In the genomic region with DNA sequence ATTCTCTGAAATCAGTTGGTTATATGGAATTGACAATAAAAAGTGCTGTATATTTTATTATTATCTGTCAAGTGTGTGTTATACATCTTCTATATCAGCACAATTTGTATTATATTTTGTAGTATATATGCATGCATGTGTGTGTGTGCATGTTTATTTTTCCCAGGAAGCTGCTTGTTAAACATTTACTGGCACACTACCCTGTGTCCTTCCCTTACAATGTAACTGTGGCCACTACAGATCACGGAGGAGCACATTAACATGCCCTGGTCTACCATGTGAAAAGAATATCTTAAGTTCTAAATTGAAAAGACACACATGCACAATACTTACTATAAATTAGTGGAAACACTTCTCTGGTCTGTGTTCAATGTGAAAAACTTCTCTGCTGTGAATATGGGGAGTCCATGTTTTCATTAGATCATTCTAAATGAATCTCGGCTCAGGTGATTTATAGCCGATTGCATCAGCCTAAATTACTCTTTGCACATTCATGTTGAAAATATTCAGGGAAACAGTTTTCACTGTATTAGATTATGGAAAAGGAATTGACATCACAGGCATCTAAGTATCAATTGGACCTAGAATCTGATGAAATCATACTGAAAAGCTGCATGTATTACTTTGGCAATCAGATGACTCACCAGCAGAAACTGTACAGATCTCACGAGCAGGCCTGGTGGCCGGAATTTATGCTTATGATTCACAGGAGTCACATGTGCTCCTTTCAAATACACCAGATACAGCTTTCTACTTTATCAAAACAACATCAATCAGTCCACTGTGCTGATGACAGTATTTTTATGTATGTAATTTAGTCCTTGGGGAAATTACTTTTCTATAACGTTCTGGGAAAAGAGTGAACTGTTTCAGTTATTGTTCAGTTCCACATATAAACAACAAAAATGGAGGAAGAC, we compare ENCODE assay signal across 8 cellular contexts. TPM values are rescaled to one million over a fixed set of nuclear protein-coding genes. Genes with fewer than 3 reads are reported as not detected.
DNase-seq lines count a peak whose midpoint lies in the region; ATAC-seq and TF ChIP-seq lines count a peak whose summit lies in the region.

No MANE protein-coding gene starts in this region.

- DNase-seq in NCI-H1694 treated with DMSO at 0.1 percent for 48 hours (lab: John Stamatoyannopoulos, UW) (peak; percentile 85), ascending aorta (ENCODE audit: low spot score in 2 of 2) (peak; percentile 39 to 88), hepatocyte (ENCODE audit: low spot score) (peak; percentile 89), smooth muscle cell of the brain vasculature (ENCODE audit: low read depth, low spot score) (peak; percentile 79), GM19240 (ENCODE audit: insufficient read length, low spot score) (no peak)
- DNase-seq in stimulated activated naive CD8-positive, alpha-beta T cell treated with anti-CD3 and anti-CD28 coated beads, Interleukin-15, Interleukin-2, amounts not matched to agents 100 U/mL and 50 U/mL, for 24 hours = no peak

- peak; percentile 76 for ATAC-seq in GM18868 (IDR thresholded peaks at IDR 0.05; ENCODE audit: unreplicated experiment)
- ATAC-seq in stimulated activated naive CD8-positive, alpha-beta T cell treated with anti-CD3 and anti-CD28 coated beads, Interleukin-15, Interleukin-2, amounts not matched to agents 100 U/mL and 50 U/mL, for 24 hours = no peak
- no peak for ATAC-seq in GM18867 (IDR thresholded peaks at IDR 0.05; ENCODE audit: unreplicated experiment)

- WGBS in hepatocyte (ENCODE audit: low lambda C conversion rate, missing lambda C conversion rate) = 30% methylated on average over 6 of the region's 6 CpGs

- TF ChIP-seq CTCF in ascending aorta (IDR thresholded peaks at IDR 0.05) (peak; percentile 11 to 35 (median 19)), hepatocyte (IDR thresholded peaks at IDR 0.05; ENCODE audit: poor library complexity) (peak; percentile 19)

- H3K4me1 ChIP-seq in ascending aorta (peaks cover 0 to 43% of the 10 kb centered on the region in 2 donors), hepatocyte (ENCODE audit: insufficient read depth) (peaks cover 47% of the 10 kb centered on the region)

- H3K9me3 ChIP-seq in ascending aorta (no peaks in the 10 kb centered on the region), hepatocyte (ENCODE audit: low read depth) (no peaks in the 10 kb centered on the region)

- H3K9me2 ChIP-seq in hepatocyte (replicated peaks; ENCODE audit: insufficient read depth) = no peaks in the 10 kb centered on the region

- peak overlapping the region; percentile 10 for H2AFZ ChIP-seq in hepatocyte

- H3K79me2 ChIP-seq in hepatocyte = peaks cover 43% of the 10 kb centered on the region

- peak overlapping the region; percentile 63 for H3K4me2 ChIP-seq in hepatocyte

- H3K27me3 ChIP-seq in ascending aorta = no peaks in the 10 kb centered on the region
- H3K27me3 ChIP-seq in hepatocyte = no peaks in the 10 kb centered on the region

- H3K36me3 ChIP-seq in ascending aorta (no peaks in the 10 kb centered on the region), hepatocyte (replicated peaks; ENCODE audit: insufficient read depth, low read depth) (no peaks in the 10 kb centered on the region)

- H3K27ac ChIP-seq in ascending aorta = peak overlapping the region; percentile 58 to 78
- H3K27ac ChIP-seq in hepatocyte = peak overlapping the region; percentile 95

- H3K4me3 ChIP-seq in ascending aorta = no peak overlapping the region
- no peak overlapping the region for H3K4me3 ChIP-seq in hepatocyte

- no peaks in the 10 kb centered on the region for H4K20me1 ChIP-seq in hepatocyte (ENCODE audit: insufficient read depth, poor library complexity, severe bottlenecking)

- intact Hi-C loops in ascending aorta (cut with DNase I) = loop anchor here (2.0 kb wide), 2 partner anchors 29 to 37 kb away; no protein-coding TSS in a partner anchor

RNA-seq across cellular contexts. Expression of gene LURAP1L, which starts 39.4 kb away (rescaled TPM):
- total RNA-seq in ascending aorta (1.6 TPM), hepatocyte (37.6 and 40.2 TPM in 2 replicates)
- 36.1 and 42.5 TPM in 2 replicates for polyA plus RNA-seq in hepatocyte

Comparison
In these comparisons a context has a peak if more than half of its experiments do, and no peak if none do; other contexts are left out.
1. DNase-seq: peak in NCI-H1694 treated with DMSO at 0.1 percent for 48 hours (single experiment), ascending aorta (2 of 2), hepatocyte (single experiment) and smooth muscle cell of the brain vasculature (single experiment); none in GM19240 (single experiment) and stimulated activated naive CD8-positive, alpha-beta T cell treated with anti-CD3 and anti-CD28 coated beads, Interleukin-15, Interleukin-2, amounts not matched to agents 100 U/mL and 50 U/mL, for 24 hours (single experiment).
2. RNA of gene LURAP1L, which starts 39.4 kb away (total RNA-seq): 37.6 to 40.2 TPM in hepatocyte; 1.6 TPM in ascending aorta (single experiment); every median in the first group is over 10 times any median in the second.